11 cellular contexts compared by ENCODE assay signal in the genomic region with DNA sequence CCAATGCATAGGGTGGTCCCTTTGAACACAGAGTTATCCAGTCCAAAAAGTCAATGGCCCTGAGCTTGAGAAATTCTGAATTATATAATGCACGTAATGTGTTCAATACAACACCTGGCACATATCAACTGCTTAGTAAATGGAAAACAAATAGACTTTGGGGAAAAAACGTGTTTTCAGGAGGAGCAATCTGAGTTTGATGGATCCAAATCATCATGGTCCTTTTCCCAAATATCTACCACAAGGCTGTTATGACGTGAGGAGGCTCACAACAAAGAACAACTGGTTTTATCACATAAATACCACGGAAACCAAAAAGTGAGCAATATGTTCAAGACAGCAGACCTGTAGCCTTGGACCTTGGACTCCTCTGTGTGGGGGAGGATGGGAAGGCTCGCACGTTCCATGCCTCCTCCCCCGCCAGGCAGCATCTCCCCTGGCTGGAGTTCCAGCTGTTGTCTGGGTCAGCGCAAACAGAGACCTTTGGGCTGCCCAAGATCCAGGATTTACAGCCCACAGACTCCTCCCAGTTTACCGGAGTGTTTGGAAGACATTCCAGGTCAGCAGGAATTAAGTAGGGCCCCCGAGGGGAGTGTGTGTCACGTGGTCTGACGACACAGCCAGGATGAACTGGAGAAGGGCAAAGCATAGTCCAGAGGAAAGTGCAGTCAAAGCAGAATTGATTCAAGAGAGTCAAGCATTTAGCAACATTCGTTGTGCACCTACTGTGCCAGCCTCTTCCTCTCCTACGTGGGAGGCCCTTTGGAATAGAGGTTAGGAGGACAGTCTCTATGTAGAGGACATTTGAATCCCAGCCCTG. TPM values are rescaled to one million over a fixed set of nuclear protein-coding genes. Genes with fewer than 3 reads are reported as not detected.
DNase-seq lines count a peak whose midpoint lies in the region; ATAC-seq and TF ChIP-seq lines count a peak whose summit lies in the region.
"Had no signal": no experiment of that assay in that cellular context is flagged by ENCODE, and none has a peak within 500 bp of the region (broad histone marks: within the 10 kb centered on the region; RNA-seq: fewer than 3 reads in every experiment).

No MANE protein-coding gene starts in this region.

- H3K9ac ChIP-seq in ES-I3 (ENCODE audit: low read depth, low read length) (peak overlapping the region; percentile 34; the same call in 1 of the 2 replicates), PC-3 (ENCODE audit: low read length) (no peak overlapping the region)

- no peak for ATAC-seq in PC-3
- ATAC-seq in HG03280 (IDR thresholded peaks at IDR 0.05; ENCODE audit: unreplicated experiment): no peak

- intact Hi-C loops in PC-3 (cut with micrococcal nuclease): no loop called here

- no peaks in the 10 kb centered on the region for H3F3A ChIP-seq in PC-3 (ENCODE audit: low read length, unreplicated experiment)

- POLR2A ChIA-PET in PC-3 (lab: Charles Lee; ENCODE audit: unreplicated experiment): interaction anchor here (0.6 kb wide), 1 partner anchor 11 kb away, joined by 4 read pairs; no protein-coding TSS in a partner anchor

- no peaks in the 10 kb centered on the region for H3K9me2 ChIP-seq in PC-3 (replicated peaks; ENCODE audit: low read length)

- no peaks in the 10 kb centered on the region for H3K9me3 ChIP-seq in ES-I3 (ENCODE audit: control insufficient read depth, insufficient read depth, low read length)
- H3K9me3 ChIP-seq in PC-3 (ENCODE audit: low read length): no peaks in the 10 kb centered on the region
- no peaks in the 10 kb centered on the region for H3K9me3 ChIP-seq in osteoblast (ENCODE audit: low read depth, low read length)

- BruUV-seq in PC-3 (replicated peaks; lab: Mats Ljungman, UMichigan): no TSS peak

- TF ChIP-seq CTCF in PC-3 (conservative IDR thresholded peaks at IDR 0.05; ENCODE audit: low read depth, low read length): no peak
- no peak for TF ChIP-seq CTCF in osteoblast (IDR thresholded peaks at IDR 0.05; ENCODE audit: extremely low read depth, low read depth, low read length)

- H2AFZ ChIP-seq in PC-3 (ENCODE audit: low read length) (peak overlapping the region; percentile 38; the same call in 1 of the 2 replicates), osteoblast (ENCODE audit: low read length) (peak overlapping the region; percentile 88)

- H3K27ac ChIP-seq in PC-3 (ENCODE audit: low read length): no peak overlapping the region
- no peak overlapping the region for H3K27ac ChIP-seq in osteoblast (ENCODE audit: low read depth, low read length)

- H3K4me1 ChIP-seq in ES-I3 (ENCODE audit: insufficient read depth, low read length) (peaks cover 5% of the 10 kb centered on the region), PC-3 (ENCODE audit: insufficient read depth, low read length) (no peaks in the 10 kb centered on the region), osteoblast (ENCODE audit: insufficient read depth, low read length) (no peaks in the 10 kb centered on the region)

- DNase-seq in PC-3 (no peak), fibroblast of peridontal ligament (ENCODE audit: extremely low read depth) (peak; percentile 16), osteoblast (ENCODE audit: insufficient read length, low spot score, missing footprints) (no peak), T-helper 9 cell (no peak), DMS153 treated with DMSO at 0.1 percent for 48 hours (lab: John Stamatoyannopoulos, UW; ENCODE audit: unreplicated experiment) (no peak), mesenteric fat pad (ENCODE audit: low spot score) (no peak)
- DNase-seq: anterior cingulate cortex; NCI-H1105; stimulated activated CD8-positive, alpha-beta memory T cell treated with anti-CD3 and anti-CD28 coated beads, Interleukin-4, amount 100 ng/mL, for 48 hours had no signal

- H4K20me1 ChIP-seq in PC-3 (ENCODE audit: low read length) (no peaks in the 10 kb centered on the region), osteoblast (ENCODE audit: insufficient read depth, low read length) (no peaks in the 10 kb centered on the region)

- H3K27me3 ChIP-seq in PC-3 (ENCODE audit: low read length) (no peaks in the 10 kb centered on the region), osteoblast (ENCODE audit: insufficient read depth, low read length) (no peaks in the 10 kb centered on the region)

- H3K79me2 ChIP-seq in PC-3 (ENCODE audit: low read length) (no peaks in the 10 kb centered on the region), osteoblast (ENCODE audit: insufficient read depth, low read length) (no peaks in the 10 kb centered on the region)

- peak overlapping the region; percentile 14; the same call in 1 of the 2 replicates for H3K4me2 ChIP-seq in PC-3 (ENCODE audit: low read length)
- peak overlapping the region; percentile 62 for H3K4me2 ChIP-seq in osteoblast (ENCODE audit: insufficient read depth, low read length)

- H3K36me3 ChIP-seq in ES-I3 (ENCODE audit: insufficient read depth, low read length): no peaks in the 10 kb centered on the region
- H3K36me3 ChIP-seq in PC-3 (ENCODE audit: low read depth, low read length): no peaks in the 10 kb centered on the region
- H3K36me3 ChIP-seq in osteoblast (ENCODE audit: insufficient read depth, low read length): no peaks in the 10 kb centered on the region

- H3K4me3 ChIP-seq in PC-3 (ENCODE audit: low read length) (no peak overlapping the region), osteoblast (ENCODE audit: insufficient read depth, low read length) (peak overlapping the region; percentile 55)

- CTCF ChIA-PET in PC-3 (lab: Charles Lee): no interaction called here

RNA-seq across cellular contexts. Expression of a gene that starts 32.2 kb away (rescaled TPM):
- 10.1 and 13.6 TPM in 2 replicates for total RNA-seq in PC-3 (2014; rRNA removed)
- 14.7 and 19.5 TPM in 2 replicates for total RNA-seq in osteoblast
- total RNA-seq in mesenteric fat pad: 15.3 TPM

RNA-seq across cellular contexts. Expression of a gene that starts 37.3 kb away (rescaled TPM):
- 6.9 and 10.7 TPM in 2 replicates for total RNA-seq in PC-3 (2014; rRNA removed)
- 56.3 and 59.7 TPM in 2 replicates for total RNA-seq in osteoblast
- 23.2 TPM for total RNA-seq in mesenteric fat pad
